ENCODE assay signal across 19 cellular contexts in the genomic region with DNA sequence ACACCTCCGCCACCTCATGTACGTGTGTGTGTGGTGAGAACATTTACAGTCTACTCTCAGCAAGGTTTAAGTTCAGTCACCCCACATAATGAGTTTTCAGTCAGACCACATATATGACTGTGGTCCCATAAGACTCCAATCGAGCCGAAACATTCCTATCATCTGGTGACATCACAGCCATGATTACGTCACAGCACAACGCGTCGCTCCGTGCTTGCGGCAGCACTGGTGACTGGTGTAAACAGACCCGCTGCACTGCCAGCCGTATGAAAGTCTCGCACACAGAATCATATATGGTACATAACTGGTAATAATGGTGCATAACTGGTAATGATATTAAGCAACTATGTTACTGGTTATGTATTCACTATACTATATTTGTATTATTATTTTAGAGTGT.
"Had no signal": no experiment of that assay in that cellular context is flagged by ENCODE, and none has a peak within 500 bp of the region (broad histone marks: within the 10 kb centered on the region; RNA-seq: fewer than 3 reads in every experiment).

No MANE protein-coding gene starts in this region.

- H3K36me3 ChIP-seq: neural progenitor cell, pancreas had no signal

- H3K9ac ChIP-seq: neural progenitor cell had no signal

- H3K27me3 ChIP-seq: neural progenitor cell, pancreas had no signal

- H3K4me2 ChIP-seq: neural progenitor cell had no signal

- ATAC-seq: activated naive CD4-positive, alpha-beta T cell treated with anti-CD3 and anti-CD28 coated beads, Interleukin-2, amount 50 U/mL, for 72 hours; activated T-helper 17 cell treated with anti-CD3 and anti-CD28 coated beads, Interleukin-2, amount 50 U/mL, for 72 hours; pancreas; stimulated activated naive CD8-positive, alpha-beta T cell treated with anti-CD3 and anti-CD28 coated beads, Interleukin-15, Interleukin-2, amounts not matched to agents 100 U/mL and 50 U/mL, for 24 hours had no signal

- H3K4me1 ChIP-seq: neural progenitor cell, pancreas had no signal

- H2AFZ ChIP-seq: neural progenitor cell had no signal

- H3K4me3 ChIP-seq: lung, neural progenitor cell, pancreas, skin epidermis had no signal

- DNase-seq: activated B cell treated with CpG ODN at 0.5 μM for 24 hours; activated CD4-positive, alpha-beta T cell treated with anti-CD3 and anti-CD28 coated beads, Interleukin-2, amount 10 ng/mL, durations not matched to agents 7 days and 5 days; amniotic stem cell; cortex of kidney; effector CD8-positive, alpha-beta T cell; foreskin fibroblast; glutamatergic neuron; midbrain; SIG-M5; stimulated activated naive CD8-positive, alpha-beta T cell treated with anti-CD3 and anti-CD28 coated beads, Interleukin-15, Interleukin-2, amounts not matched to agents 100 U/mL and 50 U/mL, for 24 hours; SW 1271 had no signal

- H3K27ac ChIP-seq: neural progenitor cell, pancreas, skin epidermis had no signal

- FAIRE-seq: endothelial cell of umbilical vein, pancreas, TTC549 had no signal

- H3K9me3 ChIP-seq: pancreas had no signal
